ENCODE assay signal across 14 cellular contexts in genomic region chr15:88631464-88632028, GRCh38. TPM values are rescaled to one million over a fixed set of nuclear protein-coding genes. Genes with fewer than 3 reads are reported as not detected.
DNase-seq lines count a peak whose midpoint lies in the region; ATAC-seq and TF ChIP-seq lines count a peak whose summit lies in the region.
"Had no signal": no experiment of that assay in that cellular context is flagged by ENCODE, and none has a peak within 500 bp of the region (broad histone marks: within the 10 kb centered on the region; RNA-seq: fewer than 3 reads in every experiment).

No MANE protein-coding gene starts in this region.

- peaks cover 69% of the 10 kb centered on the region for H3K4me1 Mint-ChIP-seq in T-helper 2 cell treated with Interferon-gamma antibody and Interleukin-4, amounts not matched to agents 5 μg/mL and 100 μg/mL, for 36 hours (ENCODE audit: low read depth)
- peaks cover 62% of the 10 kb centered on the region for H3K4me1 Mint-ChIP-seq in T-helper 17 cell

- H3K9me3 Mint-ChIP-seq in T-helper 2 cell treated with Interferon-gamma antibody and Interleukin-4, amounts not matched to agents 5 μg/mL and 100 μg/mL, for 36 hours = no peaks in the 10 kb centered on the region

- 98% methylated on average over 12 of the region's 12 CpGs for WGBS in thymus
- WGBS in SK-N-SH (ENCODE audit: low lambda C conversion rate) = 94% methylated on average over 12 of the region's 12 CpGs

- H2AFZ ChIP-seq in SK-N-SH (ENCODE audit: low read depth) = no peak overlapping the region

- no peak for ATAC-seq in T-helper 17 cell

- H3K79me2 ChIP-seq in SK-N-SH (ENCODE audit: insufficient read depth) = peaks cover 80% of the 10 kb centered on the region

- TF ChIP-seq POLR2A in erythroblast (IDR thresholded peaks at IDR 0.05; ENCODE audit: low read length) = peak; percentile 2

- no peaks in the 10 kb centered on the region for H3K27me3 Mint-ChIP-seq in T-helper 2 cell treated with Interferon-gamma antibody and Interleukin-4, amounts not matched to agents 5 μg/mL and 100 μg/mL, for 36 hours (ENCODE audit: low read depth)
- H3K27me3 Mint-ChIP-seq in T-helper 17 cell = no peaks in the 10 kb centered on the region

- H3K9me3 ChIP-seq in T-helper 17 cell (ENCODE audit: control insufficient read depth, low read length, poor library complexity, severe bottlenecking) (no peaks in the 10 kb centered on the region), thymus (ENCODE audit: control insufficient read depth) (no peaks in the 10 kb centered on the region), SK-N-SH (no peaks in the 10 kb centered on the region)
- H3K9me3 ChIP-seq: left ventricle myocardium inferior, thoracic aorta had no signal

- H3K36me3 ChIP-seq in thymus (ENCODE audit: control insufficient read depth, insufficient read depth) (peaks cover 34% of the 10 kb centered on the region), SK-N-SH (replicated peaks in 1 of 2; ENCODE audit: control insufficient read depth in 1 of 2, insufficient read depth in 2 of 2, low read length in 1 of 2) (peaks cover 71 to 73% of the 10 kb centered on the region in 2 experiments)

- H3K4me3 ChIP-seq in thymus (ENCODE audit: low read length) (no peak overlapping the region), SK-N-SH (ENCODE audit: low read depth in 2 of 2, low read length in 1 of 2) (no peak overlapping the region)
- H3K4me3 ChIP-seq: left ventricle myocardium inferior, thoracic aorta had no signal

- peaks cover 84% of the 10 kb centered on the region for H3K36me3 Mint-ChIP-seq in T-helper 2 cell treated with Interferon-gamma antibody and Interleukin-4, amounts not matched to agents 5 μg/mL and 100 μg/mL, for 36 hours (ENCODE audit: low read depth)
- H3K36me3 Mint-ChIP-seq in T-helper 17 cell (ENCODE audit: low read depth) = peaks cover 5% of the 10 kb centered on the region

- no peak overlapping the region for H3K9ac ChIP-seq in SK-N-SH

- H3K9me2 ChIP-seq in SK-N-SH = no peaks in the 10 kb centered on the region

- CTCF ChIA-PET in SK-N-SH (lab: Yijun Ruan, JAX) = interaction anchor here (0.7 to 2.2 kb wide), 6 partner anchors 17 to 176 kb away, joined by 3 to 7 read pairs (median 3); no protein-coding TSS in a partner anchor

- H3K27ac ChIP-seq in thymus (ENCODE audit: low read depth) = peak overlapping the region; percentile 53
- no peak overlapping the region for H3K27ac ChIP-seq in SK-N-SH (ENCODE audit: low read depth in 2 of 2, low read length in 1 of 2)
- H3K27ac ChIP-seq: brain microvascular endothelial cell, thoracic aorta had no signal

- peak overlapping the region; percentile 55 for H3K27ac Mint-ChIP-seq in T-helper 2 cell treated with Interferon-gamma antibody and Interleukin-4, amounts not matched to agents 5 μg/mL and 100 μg/mL, for 36 hours
- peak overlapping the region; percentile 100 for H3K27ac Mint-ChIP-seq in T-helper 17 cell

- POLR2A ChIA-PET in SK-N-SH (lab: Yijun Ruan, JAX) = interaction anchor here (0.6 kb wide), 1 partner anchor 524 kb away, joined by 3 read pairs; no protein-coding TSS in a partner anchor

- no peak for TF ChIP-seq EP300 in SK-N-SH (IDR thresholded peaks at IDR 0.05; ENCODE audit: borderline replicate concordance in 1 of 2, low read depth in 1 of 2, low read length in 1 of 2)

- no peak for TF ChIP-seq RAD21 in SK-N-SH (IDR thresholded peaks at IDR 0.05; ENCODE audit: low read length)

- H4K20me1 ChIP-seq in SK-N-SH (ENCODE audit: insufficient read depth) = peaks cover 75% of the 10 kb centered on the region

- H3K4me2 ChIP-seq in SK-N-SH = no peak overlapping the region

- H3K4me1 ChIP-seq in thymus (ENCODE audit: control insufficient read depth, insufficient read depth, low read length) (peaks cover 67% of the 10 kb centered on the region), SK-N-SH (ENCODE audit: control insufficient read depth in 1 of 2, insufficient read depth in 2 of 2, low read depth in 1 of 2, low read length in 1 of 2) (no peaks in the 10 kb centered on the region; a peak in 1 of 4 replicates)

- no peak overlapping the region for H3K4me3 Mint-ChIP-seq in T-helper 2 cell treated with Interferon-gamma antibody and Interleukin-4, amounts not matched to agents 5 μg/mL and 100 μg/mL, for 36 hours
- H3K4me3 Mint-ChIP-seq in T-helper 17 cell = no peak overlapping the region

- H3K27me3 ChIP-seq in thymus (ENCODE audit: control insufficient read depth, insufficient read depth) (no peaks in the 10 kb centered on the region), SK-N-SH (ENCODE audit: insufficient read depth) (no peaks in the 10 kb centered on the region)
- H3K27me3 ChIP-seq: brain microvascular endothelial cell had no signal

- peaks cover 42% of the 10 kb centered on the region for H3F3A ChIP-seq in SK-N-SH (replicated peaks; ENCODE audit: insufficient read depth)

- no peak for DNase-seq in T-helper 2 cell treated with Interferon-gamma antibody and Interleukin-4, amounts not matched to agents 5 μg/mL and 100 μg/mL, for 36 hours (ENCODE audit: low spot score)
- DNase-seq in T-helper 2 cell (no peak), T-helper 17 cell (no peak), erythroblast (lab: John Stamatoyannopoulos, UW) (no peak), 8988T (no peak), NCI-H1092 (lab: John Stamatoyannopoulos, UW) (no peak), SK-N-SH (no peak)
- DNase-seq: brain microvascular endothelial cell, DND-41, left ventricle myocardium inferior, NCI-H1048, SHP77 treated with DMSO at 0.1 percent for 48 hours had no signal

- TF ChIP-seq CTCF in SK-N-SH (IDR thresholded peaks at IDR 0.05) = no peak

TF ChIP-seq in SK-N-SH, 30 proteins besides CTCF, POLR2A, EP300 and RAD21 (continues in another document):
- TF ChIP-seq REST (IDR thresholded peaks at IDR 0.05; ENCODE audit: low read depth, low read length) (no peak), YY1 (IDR thresholded peaks at IDR 0.05; ENCODE audit: low read depth) (no peak), RXRA (IDR thresholded peaks at IDR 0.05; ENCODE audit: borderline replicate concordance, low read depth) (no peak), NFIC (IDR thresholded peaks at IDR 0.05; ENCODE audit: borderline replicate concordance) (no peak), GABPA (IDR thresholded peaks at IDR 0.05; ENCODE audit: low read depth) (no peak), USF1 (IDR thresholded peaks at IDR 0.05; ENCODE audit: borderline replicate concordance, low read depth) (no peak), MXI1 (IDR thresholded peaks at IDR 0.05; ENCODE audit: low read depth, low read length) (no peak)
- TF ChIP-seq, protein P1, sequence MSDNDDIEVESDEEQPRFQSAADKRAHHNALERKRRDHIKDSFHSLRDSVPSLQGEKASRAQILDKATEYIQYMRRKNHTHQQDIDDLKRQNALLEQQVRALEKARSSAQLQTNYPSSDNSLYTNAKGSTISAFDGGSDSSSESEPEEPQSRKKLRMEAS (IDR thresholded peaks at IDR 0.05; ENCODE audit: low read depth) = no peak

RNA-seq across cellular contexts. Expression of gene ISG20, which starts 7.3 kb away (rescaled TPM):
- 100 to 1,000 TPM; 124 to 141 TPM for total RNA-seq in T-helper 17 cell
- polyA plus RNA-seq in thymus = 272 TPM
- polyA plus RNA-seq in SK-N-SH (2012; rRNA removed) = 2.0 TPM in 2 replicates
- 1.0 and 1.7 TPM in 2 replicates for polyA plus RNA-seq in SK-N-SH (2012; cell fraction: cytosol; rRNA removed)
- 5.9 and 8.0 TPM in 2 replicates for polyA plus RNA-seq in SK-N-SH (2012; cell fraction: nucleus; rRNA removed)

RNA-seq across cellular contexts. Expression of gene AEN, which starts 10.4 kb away (rescaled TPM):
- 10 to 100 TPM; 32.2 to 41.0 TPM for total RNA-seq in T-helper 17 cell
- 14.1 TPM for polyA plus RNA-seq in thymus
- 46.4 and 65.2 TPM in 2 replicates for polyA plus RNA-seq in SK-N-SH (2012; rRNA removed)
- 20.2 and 29.7 TPM in 2 replicates for polyA plus RNA-seq in SK-N-SH (2012; cell fraction: cytosol; rRNA removed)
- polyA plus RNA-seq in SK-N-SH (2012; cell fraction: nucleus; rRNA removed) = 119 and 136 TPM in 2 replicates

Comparison
In these comparisons a context has a peak if more than half of its experiments do, and no peak if none do; other contexts are left out.
1. RNA of gene ISG20, which starts 7.3 kb away (polyA plus RNA-seq): 272 TPM in thymus (single experiment); 1.0 to 8.0 TPM in SK-N-SH; every median in the first group is over 10 times any median in the second.